8 cellular contexts compared by ENCODE assay signal in the genomic region with DNA sequence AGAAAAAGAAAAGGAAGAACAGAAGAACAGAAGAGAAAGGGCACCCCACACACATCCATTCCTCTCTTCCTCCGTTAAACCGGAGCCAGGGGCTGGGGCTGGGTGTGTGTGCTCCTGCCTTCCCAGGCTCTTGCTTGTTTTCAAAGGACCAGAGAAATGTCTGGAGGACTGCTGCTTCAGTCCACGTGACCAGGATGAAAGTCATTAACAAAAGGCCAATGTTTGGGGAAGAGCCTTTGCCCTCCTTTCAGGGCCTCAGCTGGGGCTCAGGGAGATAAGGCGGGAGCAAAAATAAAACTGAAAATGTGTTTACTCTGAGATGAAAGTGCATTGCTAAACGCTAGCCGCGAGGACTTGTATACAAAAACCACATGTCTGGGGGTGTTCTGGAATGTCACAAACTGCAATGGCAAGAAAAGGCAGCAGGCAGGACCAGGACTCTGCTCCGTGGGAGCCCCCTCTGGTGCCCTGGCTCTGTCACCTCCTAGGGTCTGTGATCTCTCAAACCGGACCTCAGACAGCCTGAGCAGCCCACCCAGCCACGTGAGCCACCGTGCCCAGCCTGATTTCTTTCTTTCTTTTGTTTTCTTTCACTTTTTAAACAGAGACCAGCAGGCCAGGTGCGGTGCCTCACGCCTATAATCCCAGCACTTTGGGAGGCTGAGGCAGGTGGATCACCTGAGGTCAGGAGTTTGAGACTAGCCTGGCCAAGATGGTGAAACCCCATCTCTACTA. TPM values are rescaled to one million over a fixed set of nuclear protein-coding genes. Genes with fewer than 3 reads are reported as not detected.
DNase-seq lines count a peak whose midpoint lies in the region; ATAC-seq, FAIRE-seq and TF ChIP-seq lines count a peak whose summit lies in the region.

No MANE protein-coding gene starts in this region.

- H3K9me3 Mint-ChIP-seq in nephron: no peaks in the 10 kb centered on the region

- peak overlapping the region; percentile 95 to 97 (median 96) for H3K27ac Mint-ChIP-seq in nephron

- peak overlapping the region; percentile 2 to 60 (median 37) for H3K4me3 Mint-ChIP-seq in nephron

- peaks cover 11% of the 10 kb centered on the region for H3K4me1 Mint-ChIP-seq in nephron

- DNase-seq in GM12891 (ENCODE audit: insufficient read length, low spot score): no peak
- DNase-seq in NOMO-1 treated with DMSO at 0.1 percent for 48 hours (lab: John Stamatoyannopoulos, UW; ENCODE audit: unreplicated experiment): peak; percentile 38
- DNase-seq in erythroblast (lab: John Stamatoyannopoulos, UW): peak; percentile 54 to 56
- no peak for DNase-seq in NCI-H2107 (lab: John Stamatoyannopoulos, UW)
- DNase-seq in NCI-H526 (lab: John Stamatoyannopoulos, UW): no peak
- no peak for DNase-seq in NCI-H226

- no peak for TF ChIP-seq CTCF in nephron (IDR thresholded peaks at IDR 0.05; ENCODE audit: unreplicated experiment in 3 of 3)

- peak; percentile 55 for FAIRE-seq in GM12891 (lab: Jason Lieb, UNC)

- TF ChIP-seq POLR2A in GM12891 (IDR thresholded peaks at IDR 0.05; ENCODE audit: low read depth, low read length) (no peak), erythroblast (IDR thresholded peaks at IDR 0.05; ENCODE audit: low read length) (no peak)

- no peak for ATAC-seq in HG02884 (IDR thresholded peaks at IDR 0.05; ENCODE audit: unreplicated experiment)

- peaks cover 3% of the 10 kb centered on the region for H3K27me3 Mint-ChIP-seq in nephron (ENCODE audit: low read depth)

- H3K36me3 Mint-ChIP-seq in nephron (ENCODE audit: low read depth): no peaks in the 10 kb centered on the region

TF ChIP-seq in GM12891, 5 proteins besides CTCF, POLR2A, EP300 and RAD21:
- TF ChIP-seq TAF1 (IDR thresholded peaks at IDR 0.05; ENCODE audit: low read depth, low read length): no peak
- no peak for TF ChIP-seq PAX5 (IDR thresholded peaks at IDR 0.05; ENCODE audit: insufficient read depth, low read length, severe bottlenecking)
- TF ChIP-seq POU2F2 (IDR thresholded peaks at IDR 0.05; ENCODE audit: low read depth, low read length): no peak
- no peak for TF ChIP-seq SPI1 (IDR thresholded peaks at IDR 0.05; ENCODE audit: low read depth, low read length)
- TF ChIP-seq POLR2AphosphoS5 (IDR thresholded peaks at IDR 0.05; ENCODE audit: low read depth, low read length): no peak

RNA-seq across cellular contexts. Expression of gene MYH9, which starts 31.6 kb away (rescaled TPM):
- 164 TPM for polyA plus RNA-seq in GM12891 (2012; ENCODE audit: low read depth, missing spikeins)

Comparison
In these comparisons a context has a peak if more than half of its experiments do, and no peak if none do; other contexts are left out.
1. DNase-seq: peak in NOMO-1 treated with DMSO at 0.1 percent for 48 hours (single experiment) and erythroblast (2 of 2); none in GM12891 (single experiment), NCI-H2107 (single experiment), NCI-H526 (0 of 2) and NCI-H226 (single experiment).